Comparison of ENCODE assay signal across 1 cellular context in genomic region chr10:80484677-80485409, GRCh38.
TF ChIP-seq lines count a peak whose summit lies in the region.

No MANE protein-coding gene starts in this region.

TF ChIP-seq in SK-N-SH, 30 proteins besides CTCF, POLR2A, EP300 and RAD21 (continued from another document):
- TF ChIP-seq ZBTB33 (IDR thresholded peaks at IDR 0.05; ENCODE audit: borderline replicate concordance, low read depth) (no peak), TCF12 (IDR thresholded peaks at IDR 0.05) (no peak), EZH2phosphoT487 (IDR thresholded peaks at IDR 0.05; ENCODE audit: borderline replicate concordance, low read depth) (no peak), USF1 (IDR thresholded peaks at IDR 0.05; ENCODE audit: borderline replicate concordance, low read depth) (no peak), RCOR1 (IDR thresholded peaks at IDR 0.05; ENCODE audit: low read length) (no peak), PBX3 (IDR thresholded peaks at IDR 0.05) (no peak), RXRA (IDR thresholded peaks at IDR 0.05; ENCODE audit: borderline replicate concordance, low read depth) (no peak), USF2 (IDR thresholded peaks at IDR 0.05; ENCODE audit: borderline replicate concordance, low read depth, low read length) (no peak)
